Comparison of ENCODE assay signal across 25 cellular contexts in the genomic region with DNA sequence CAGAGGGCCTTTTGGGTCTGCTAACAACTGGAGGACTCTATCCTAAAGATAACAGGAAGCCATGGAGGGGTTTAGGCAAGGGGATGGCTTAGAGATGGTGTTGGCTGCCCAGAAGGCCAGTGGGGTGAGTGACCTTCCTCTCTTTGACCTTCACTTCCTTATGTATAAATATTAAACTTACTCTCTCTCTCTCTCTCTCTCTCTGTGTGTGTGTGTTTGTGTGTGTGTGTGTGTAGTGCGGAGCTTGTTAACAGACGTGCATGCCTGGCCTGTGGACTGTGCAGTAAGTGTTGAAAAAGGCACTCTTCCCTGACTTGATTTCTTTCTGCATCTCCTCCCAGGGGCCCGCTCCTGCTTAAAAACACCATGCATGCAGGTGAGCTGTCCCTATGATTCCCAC. TPM values are rescaled to one million over a fixed set of nuclear protein-coding genes. Genes with fewer than 3 reads are reported as not detected.
"Had no signal": no experiment of that assay in that cellular context is flagged by ENCODE, and none has a peak within 500 bp of the region (broad histone marks: within the 10 kb centered on the region; RNA-seq: fewer than 3 reads in every experiment).

No MANE protein-coding gene starts in this region.

- H3K4me3 Mint-ChIP-seq: effector memory CD8-positive, alpha-beta T cell; naive B cell; nephron progenitor cell; stimulated activated naive B cell treated with anti-CD40 and anti-IgM and Interleukin-4, amounts not matched to agents 10 μg/mL and 1 μg/mL and 100 μg/mL, for 72 hours; stimulated activated naive CD8-positive, alpha-beta T cell treated with anti-CD3 and anti-CD28 coated beads, Interleukin-15, amount 100 ng/mL, for 72 hours had no signal

- DNase-seq: effector memory CD8-positive, alpha-beta T cell; gastrocnemius medialis; heart right ventricle; hypothalamus; left ventricle myocardium inferior; mesenchymal stem cell; midbrain; naive B cell; nephron progenitor cell; posterior cingulate gyrus; sigmoid colon; stimulated activated CD4-positive, alpha-beta T cell treated with anti-CD3 and anti-CD28 coated beads, Interleukin-2, amount 100 ng/mL, for 24 hours; stimulated activated CD4-positive, alpha-beta T cell treated with anti-CD3 and anti-CD28 coated beads, Interleukin-4, amount 100 ng/mL, for 4 hours; stimulated activated naive B cell treated with anti-CD40 and anti-IgM and Interleukin-4, amounts not matched to agents 10 μg/mL and 1 μg/mL and 100 μg/mL, for 72 hours; stimulated activated naive CD8-positive, alpha-beta T cell treated with anti-CD3 and anti-CD28 coated beads, Interleukin-15, amount 100 ng/mL, for 72 hours; trophoblast cell had no signal

- H3K27me3 ChIP-seq: esophagus muscularis mucosa, gastrocnemius medialis, heart right ventricle, sigmoid colon had no signal

- H3K27ac ChIP-seq: epithelial cell of prostate, esophagus muscularis mucosa, gastrocnemius medialis, left ventricle myocardium inferior, sigmoid colon, skin epidermis, thoracic aorta had no signal

- H3K27ac Mint-ChIP-seq: effector memory CD8-positive, alpha-beta T cell; naive B cell; nephron progenitor cell; stimulated activated naive B cell treated with anti-CD40 and anti-IgM and Interleukin-4, amounts not matched to agents 10 μg/mL and 1 μg/mL and 100 μg/mL, for 72 hours; stimulated activated naive CD8-positive, alpha-beta T cell treated with anti-CD3 and anti-CD28 coated beads, Interleukin-15, amount 100 ng/mL, for 72 hours had no signal

- ATAC-seq: effector memory CD8-positive, alpha-beta T cell; gastrocnemius medialis; stimulated activated naive B cell treated with anti-CD40 and anti-IgM and Interleukin-4, amounts not matched to agents 10 μg/mL and 1 μg/mL and 100 μg/mL, for 72 hours; stimulated activated naive CD8-positive, alpha-beta T cell treated with anti-CD3 and anti-CD28 coated beads, Interleukin-15, amount 100 ng/mL, for 72 hours had no signal

- H3K9me3 ChIP-seq: esophagus muscularis mucosa, gastrocnemius medialis, heart right ventricle, left ventricle myocardium inferior, sigmoid colon, thoracic aorta had no signal

- H3K4me3 ChIP-seq: esophagus muscularis mucosa, gastrocnemius medialis, heart right ventricle, left ventricle myocardium inferior, lung, sigmoid colon, skin epidermis, thoracic aorta had no signal

- H3K9me3 Mint-ChIP-seq: effector memory CD8-positive, alpha-beta T cell; naive B cell; nephron progenitor cell; stimulated activated naive B cell treated with anti-CD40 and anti-IgM and Interleukin-4, amounts not matched to agents 10 μg/mL and 1 μg/mL and 100 μg/mL, for 72 hours; stimulated activated naive CD8-positive, alpha-beta T cell treated with anti-CD3 and anti-CD28 coated beads, Interleukin-15, amount 100 ng/mL, for 72 hours had no signal

- H3K36me3 Mint-ChIP-seq: naive B cell; stimulated activated naive B cell treated with anti-CD40 and anti-IgM and Interleukin-4, amounts not matched to agents 10 μg/mL and 1 μg/mL and 100 μg/mL, for 72 hours had no signal

- H3K4me1 Mint-ChIP-seq: naive B cell; stimulated activated naive B cell treated with anti-CD40 and anti-IgM and Interleukin-4, amounts not matched to agents 10 μg/mL and 1 μg/mL and 100 μg/mL, for 72 hours; stimulated activated naive CD8-positive, alpha-beta T cell treated with anti-CD3 and anti-CD28 coated beads, Interleukin-15, amount 100 ng/mL, for 72 hours had no signal

- H3K36me3 ChIP-seq: gastrocnemius medialis, left ventricle myocardium inferior, thoracic aorta had no signal

RNA-seq across cellular contexts. Expression of a gene that starts 10.0 kb away (rescaled TPM):
- total RNA-seq: pulmonary artery endothelial cell had no signal

RNA-seq across cellular contexts. Expression of a gene that starts 28.3 kb away (rescaled TPM):
- total RNA-seq: esophagus muscularis mucosa, fibroblast of villous mesenchyme, gastrocnemius medialis, lung, osteocyte, pulmonary artery endothelial cell, sigmoid colon, thoracic aorta, urinary bladder had no signal
